ENCODE assay signal across 23 cellular contexts in the genomic region with DNA sequence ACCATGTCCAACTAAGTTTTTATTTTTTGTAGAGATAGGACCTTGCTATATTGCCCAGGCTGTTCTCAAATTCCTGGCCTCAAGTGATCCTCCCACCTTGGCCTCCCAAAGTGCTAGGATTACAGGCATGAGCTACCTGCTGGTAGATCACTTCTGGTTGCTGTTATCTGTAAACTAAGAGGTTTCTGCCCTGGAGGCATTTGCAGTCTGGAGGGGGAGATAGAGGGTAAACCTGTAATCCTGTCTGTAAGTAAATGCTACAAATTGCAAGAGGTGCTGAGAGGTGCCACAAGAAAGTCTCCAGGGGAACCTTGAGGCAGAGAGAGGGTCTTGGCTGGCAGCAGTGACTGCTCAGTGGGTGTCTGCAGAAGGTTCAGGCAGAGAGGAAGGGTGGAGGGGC. TPM values are rescaled to one million over a fixed set of nuclear protein-coding genes. Genes with fewer than 3 reads are reported as not detected.
"Had no signal": no experiment of that assay in that cellular context is flagged by ENCODE, and none has a peak within 500 bp of the region (broad histone marks: within the 10 kb centered on the region; RNA-seq: fewer than 3 reads in every experiment).

No MANE protein-coding gene starts in this region.

- ATAC-seq: activated CD4-positive, alpha-beta T cell treated with anti-CD3 and anti-CD28 coated beads for 36 hours; activated naive CD4-positive, alpha-beta T cell treated with anti-CD3 and anti-CD28 coated beads, Interleukin-2, amount 50 U/mL, for 72 hours; activated T-helper 17 cell treated with anti-CD3 and anti-CD28 coated beads, Interleukin-2, amount 50 U/mL, for 72 hours; natural killer cell had no signal

- H3K4me3 ChIP-seq: gastroesophageal sphincter, lung, upper lobe of right lung had no signal

- H3K4me3 Mint-ChIP-seq: activated B cell treated with CpG ODN at 0.5 μM for 24 hours; activated CD4-positive, alpha-beta T cell treated with anti-CD3 and anti-CD28 coated beads for 36 hours; activated T-cell treated with anti-CD3 and anti-CD28 coated beads, Interleukin-2, amount 50 U/mL, for 24 hours; activated T-helper 17 cell treated with anti-CD3 and anti-CD28 coated beads, Interleukin-2, amount 50 U/mL, for 72 hours; brain; natural killer cell had no signal

- H3K36me3 ChIP-seq: gastroesophageal sphincter, upper lobe of right lung had no signal

- DNase-seq: activated B cell treated with CpG ODN at 0.5 μM for 24 hours; activated CD4-positive, alpha-beta T cell treated with anti-CD3 and anti-CD28 coated beads for 36 hours; activated CD4-positive, alpha-beta T cell treated with anti-CD3 and anti-CD28 coated beads, Interleukin-2, amount 50 U/mL, for 4 hours; activated CD8-positive, alpha-beta memory T cell treated with anti-CD3 and anti-CD28 coated beads for 24 hours; activated CD8-positive, alpha-beta memory T cell treated with anti-CD3 and anti-CD28 coated beads, Interleukin-2, amount 50 U/mL, for 4 hours; activated T-cell treated with anti-CD3 and anti-CD28 coated beads, Interleukin-2, amount 50 U/mL, for 24 hours; aorta; caudate nucleus; kidney; natural killer cell; retina; stimulated activated CD4-positive, alpha-beta T cell treated with anti-CD3 and anti-CD28 coated beads, Interleukin-4, amount 100 ng/mL, for 24 hours; stimulated activated naive CD4-positive, alpha-beta T cell treated with Interleukin-2 at 50 U/mL for 16 hours; T-helper 9 cell; upper lobe of right lung had no signal

- H3K9me3 Mint-ChIP-seq: activated B cell treated with CpG ODN at 0.5 μM for 24 hours; activated naive CD4-positive, alpha-beta T cell treated with anti-CD3 and anti-CD28 coated beads, Interleukin-2, amount 50 U/mL, for 72 hours; activated T-cell treated with anti-CD3 and anti-CD28 coated beads, Interleukin-2, amount 50 U/mL, for 24 hours; activated T-helper 17 cell treated with anti-CD3 and anti-CD28 coated beads, Interleukin-2, amount 50 U/mL, for 72 hours; brain; natural killer cell had no signal

- H3K27ac Mint-ChIP-seq: activated B cell treated with CpG ODN at 0.5 μM for 24 hours; activated CD4-positive, alpha-beta T cell treated with anti-CD3 and anti-CD28 coated beads for 36 hours; activated naive CD4-positive, alpha-beta T cell treated with anti-CD3 and anti-CD28 coated beads, Interleukin-2, amount 50 U/mL, for 72 hours; activated T-cell treated with anti-CD3 and anti-CD28 coated beads, Interleukin-2, amount 50 U/mL, for 24 hours; activated T-helper 17 cell treated with anti-CD3 and anti-CD28 coated beads, Interleukin-2, amount 50 U/mL, for 72 hours; natural killer cell; progenitor cell of endocrine pancreas had no signal

- H3K36me3 Mint-ChIP-seq: activated naive CD4-positive, alpha-beta T cell treated with anti-CD3 and anti-CD28 coated beads, Interleukin-2, amount 50 U/mL, for 72 hours; brain; natural killer cell had no signal

- H3K27ac ChIP-seq: upper lobe of right lung had no signal

- H3K9me3 ChIP-seq: gastroesophageal sphincter, upper lobe of right lung had no signal

- H3K27me3 ChIP-seq: gastroesophageal sphincter, upper lobe of right lung had no signal

- H3K4me1 Mint-ChIP-seq: activated B cell treated with CpG ODN at 0.5 μM for 24 hours; activated CD4-positive, alpha-beta T cell treated with anti-CD3 and anti-CD28 coated beads for 36 hours; activated T-helper 17 cell treated with anti-CD3 and anti-CD28 coated beads, Interleukin-2, amount 50 U/mL, for 72 hours; natural killer cell had no signal

- FAIRE-seq: colon, kidney had no signal

RNA-seq across cellular contexts. Expression of gene GGTA1, which starts 29.0 kb away (rescaled TPM):
- total RNA-seq: activated B cell treated with CpG ODN at 0.5 μM for 24 hours; activated CD4-positive, alpha-beta T cell treated with anti-CD3 and anti-CD28 coated beads for 36 hours; activated naive CD4-positive, alpha-beta T cell treated with anti-CD3 and anti-CD28 coated beads, Interleukin-2, amount 50 U/mL, for 72 hours; activated T-helper 17 cell treated with anti-CD3 and anti-CD28 coated beads, Interleukin-2, amount 50 U/mL, for 72 hours; progenitor cell of endocrine pancreas; T-helper 1 cell treated with Interleukin-12 subunit alpha and Interleukin-12 subunit beta and Interleukin-4 antibody, amounts not matched to agents 30 ng/mL and 1 ng/mL, for 36 hours had no signal
